Comparison of ENCODE assay signal across 10 cellular contexts in the genomic region with DNA sequence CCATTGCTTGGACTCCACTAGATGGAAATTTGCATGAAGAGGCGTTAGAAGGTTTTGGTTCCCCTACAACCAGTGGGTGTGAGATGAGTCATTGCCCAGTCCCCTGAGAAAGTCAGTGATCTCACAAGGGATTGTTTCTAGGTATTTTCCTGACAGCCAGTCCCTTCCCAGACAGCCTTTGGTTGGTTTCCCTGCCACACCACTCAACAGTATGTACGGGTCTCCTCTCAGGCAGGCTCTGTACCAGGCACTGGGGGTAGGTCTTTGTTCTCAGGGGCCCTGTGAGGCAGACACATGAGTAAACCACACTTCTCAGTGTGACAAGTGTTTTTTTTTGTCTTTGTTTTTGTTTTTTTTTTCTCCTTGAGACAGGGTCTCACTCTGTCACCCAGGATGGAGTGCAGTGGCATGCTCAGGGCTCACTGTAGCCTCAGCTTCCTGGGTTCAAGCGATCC. TPM values are rescaled to one million over a fixed set of nuclear protein-coding genes. Genes with fewer than 3 reads are reported as not detected.
DNase-seq lines count a peak whose midpoint lies in the region; ATAC-seq and TF ChIP-seq lines count a peak whose summit lies in the region.
"Had no signal": no experiment of that assay in that cellular context is flagged by ENCODE, and none has a peak within 500 bp of the region (broad histone marks: within the 10 kb centered on the region; RNA-seq: fewer than 3 reads in every experiment).

No MANE protein-coding gene starts in this region.

- no peaks in the 10 kb centered on the region for H3K36me3 ChIP-seq in Peyer's patch
- H3K36me3 ChIP-seq in effector memory CD4-positive, alpha-beta T cell (ENCODE audit: control insufficient read depth, insufficient read depth, low read length), result no peaks in the 10 kb centered on the region

- no peak overlapping the region for H3K4me3 ChIP-seq in Peyer's patch
- H3K4me3 ChIP-seq in effector memory CD4-positive, alpha-beta T cell (ENCODE audit: insufficient read depth, low read depth, low read length, poor library complexity, severe bottlenecking), result no peak overlapping the region

- peaks cover 0 to 11% (median 4%) of the 10 kb centered on the region in 4 donors for H3K4me1 ChIP-seq in Peyer's patch
- H3K4me1 ChIP-seq in effector memory CD4-positive, alpha-beta T cell (ENCODE audit: control insufficient read depth, insufficient read depth, low read length, poor library complexity, severe bottlenecking), result peaks cover 4% of the 10 kb centered on the region

- no peak overlapping the region for H3K27ac ChIP-seq in Peyer's patch
- H3K27ac ChIP-seq in effector memory CD4-positive, alpha-beta T cell (ENCODE audit: insufficient read depth, low read length, poor library complexity, severe bottlenecking), result no peak overlapping the region
- H3K27ac ChIP-seq: C4-2B, VCaP had no signal

- H3K36me3 Mint-ChIP-seq in activated CD4-positive, alpha-beta T cell treated with anti-CD3 and anti-CD28 coated beads, Interleukin-2, amount 10 ng/mL, durations not matched to agents 7 days and 5 days (ENCODE audit: low read depth), result peaks cover 16% of the 10 kb centered on the region

- no peaks in the 10 kb centered on the region for H3K9me3 Mint-ChIP-seq in activated CD4-positive, alpha-beta T cell treated with anti-CD3 and anti-CD28 coated beads, Interleukin-2, amount 10 ng/mL, durations not matched to agents 7 days and 5 days

- TF ChIP-seq POLR2A in Peyer's patch (IDR thresholded peaks at IDR 0.05), result no peak

- TF ChIP-seq CTCF in Peyer's patch (IDR thresholded peaks at IDR 0.05), result no peak

- no peak overlapping the region for H3K4me3 Mint-ChIP-seq in activated CD4-positive, alpha-beta T cell treated with anti-CD3 and anti-CD28 coated beads, Interleukin-2, amount 10 ng/mL, durations not matched to agents 7 days and 5 days

- no peaks in the 10 kb centered on the region for H3K27me3 Mint-ChIP-seq in activated CD4-positive, alpha-beta T cell treated with anti-CD3 and anti-CD28 coated beads, Interleukin-2, amount 10 ng/mL, durations not matched to agents 7 days and 5 days

- POLR2A ChIA-PET in activated CD4-positive, alpha-beta T cell treated with anti-CD3 and anti-CD28 coated beads, Interleukin-2, amount 10 ng/mL, durations not matched to agents 7 days and 5 days (lab: Charles Lee), result no interaction called here

- ATAC-seq in HG03039 (IDR thresholded peaks at IDR 0.05; ENCODE audit: unreplicated experiment), result peak; percentile 54

- DNase-seq in activated CD8-positive, alpha-beta memory T cell treated with anti-CD3 and anti-CD28 coated beads for 24 hours, result peak; percentile 82
- no peak for DNase-seq in activated CD8-positive, alpha-beta memory T cell treated with anti-CD3 and anti-CD28 coated beads, Interleukin-2, amount 50 U/mL, for 48 hours
- DNase-seq in activated CD4-positive, alpha-beta T cell treated with anti-CD3 and anti-CD28 coated beads, Interleukin-2, amount 10 ng/mL, durations not matched to agents 7 days and 5 days, result no peak
- peak; percentile 40 for DNase-seq in myocyte (ENCODE audit: low read depth)
- no peak for DNase-seq in Peyer's patch
- DNase-seq in NCI-H345 (lab: John Stamatoyannopoulos, UW), result no peak
- no peak for DNase-seq in effector memory CD4-positive, alpha-beta T cell

- no peaks in the 10 kb centered on the region for H3K27me3 ChIP-seq in Peyer's patch
- H3K27me3 ChIP-seq in effector memory CD4-positive, alpha-beta T cell (replicated peaks; ENCODE audit: control insufficient read depth, insufficient read depth, low read length, poor library complexity, severe bottlenecking), result no peaks in the 10 kb centered on the region

- peaks cover 0 to 20% (median 0%) of the 10 kb centered on the region in 4 donors for H3K9me3 ChIP-seq in Peyer's patch
- H3K9me3 ChIP-seq in effector memory CD4-positive, alpha-beta T cell (ENCODE audit: control insufficient read depth, low read length), result no peaks in the 10 kb centered on the region

- H3K27ac Mint-ChIP-seq in activated CD4-positive, alpha-beta T cell treated with anti-CD3 and anti-CD28 coated beads, Interleukin-2, amount 10 ng/mL, durations not matched to agents 7 days and 5 days, result peak overlapping the region; percentile 56

- H3K4me1 Mint-ChIP-seq in activated CD4-positive, alpha-beta T cell treated with anti-CD3 and anti-CD28 coated beads, Interleukin-2, amount 10 ng/mL, durations not matched to agents 7 days and 5 days, result peaks cover 35% of the 10 kb centered on the region

- CTCF ChIA-PET in activated CD4-positive, alpha-beta T cell treated with anti-CD3 and anti-CD28 coated beads, Interleukin-2, amount 10 ng/mL, durations not matched to agents 7 days and 5 days (lab: Charles Lee), result interaction anchor here (0.6 to 1.4 kb wide), 2 partner anchors 20 to 283 kb away, joined by 4 to 5 read pairs; no protein-coding TSS in a partner anchor

RNA-seq across cellular contexts. Expression of gene LAMP3, which starts 4.0 kb away (rescaled TPM):
- total RNA-seq in activated CD4-positive, alpha-beta T cell treated with anti-CD3 and anti-CD28 coated beads, Interleukin-2, amount 10 ng/mL, durations not matched to agents 7 days and 5 days, result 10 to 100 TPM; 16.3 to 23.2 TPM
- total RNA-seq in myocyte (not detected in 2 replicates), Peyer's patch (1 to 10 TPM in 2 of 4 donors, under 1 TPM in 1, not detected in 1; 0.27 to 6.0 (median 2.5) TPM)
- 0.09 TPM for polyA plus RNA-seq in myocyte (2012)

RNA-seq across cellular contexts. Expression of gene MCCC1, which starts 59.3 kb away (rescaled TPM):
- 10 to 100 TPM; 24.0 to 25.1 TPM for total RNA-seq in activated CD4-positive, alpha-beta T cell treated with anti-CD3 and anti-CD28 coated beads, Interleukin-2, amount 10 ng/mL, durations not matched to agents 7 days and 5 days
- 24.5 and 33.0 TPM in 2 replicates for total RNA-seq in myocyte
- polyA plus RNA-seq in myocyte (2012), result 11.1 TPM
- total RNA-seq in Peyer's patch, result 10 to 100 TPM; 20.3 to 57.8 (median 21.9) TPM

Comparison
In these comparisons a context has a peak if more than half of its experiments do, and no peak if none do; other contexts are left out.
1. DNase-seq: peak in activated CD8-positive, alpha-beta memory T cell treated with anti-CD3 and anti-CD28 coated beads for 24 hours (single experiment) and myocyte (single experiment); none in activated CD8-positive, alpha-beta memory T cell treated with anti-CD3 and anti-CD28 coated beads, Interleukin-2, amount 50 U/mL, for 48 hours (single experiment), activated CD4-positive, alpha-beta T cell treated with anti-CD3 and anti-CD28 coated beads, Interleukin-2, amount 10 ng/mL, durations not matched to agents 7 days and 5 days (single experiment), Peyer's patch (0 of 3), NCI-H345 (single experiment) and effector memory CD4-positive, alpha-beta T cell (0 of 3).